In genomic region chr4:106681381-106681921, GRCh38 we compare ENCODE assay signal across 23 cellular contexts.
"Had no signal": no experiment of that assay in that cellular context is flagged by ENCODE, and none has a peak within 500 bp of the region (broad histone marks: within the 10 kb centered on the region; RNA-seq: fewer than 3 reads in every experiment).

No MANE protein-coding gene starts in this region.

- H3K4me3 ChIP-seq: coronary artery, hepatocyte, neural progenitor cell, pancreas, right lobe of liver, spleen, uterus had no signal

- H3K36me3 ChIP-seq: neural progenitor cell, pancreas, right lobe of liver, spleen, uterus had no signal

- ATAC-seq: foreskin keratinocyte; natural killer cell treated with Interleukin-12 subunit alpha and Interleukin-12 subunit beta and Interleukin-15 and Interleukin-18, amount 100 ng/mL, for 72 hours; pancreas; right lobe of liver; stimulated activated memory B cell treated with anti-CD40 and anti-IgM and Interleukin-4, amounts not matched to agents 10 μg/mL and 1 μg/mL and 100 μg/mL, for 72 hours had no signal

- H3K9ac ChIP-seq: neural progenitor cell had no signal

- H3K27ac Mint-ChIP-seq: endodermal cell; memory B cell; natural killer cell treated with Interleukin-12 subunit alpha and Interleukin-12 subunit beta and Interleukin-15 and Interleukin-18, amount 100 ng/mL, for 72 hours; neural progenitor cell; progenitor cell of endocrine pancreas; stimulated activated memory B cell treated with anti-CD40 and anti-IgM and Interleukin-4, amounts not matched to agents 10 μg/mL and 1 μg/mL and 100 μg/mL, for 72 hours; type B pancreatic cell had no signal

- H3K4me3 Mint-ChIP-seq: endodermal cell; memory B cell; natural killer cell treated with Interleukin-12 subunit alpha and Interleukin-12 subunit beta and Interleukin-15 and Interleukin-18, amount 100 ng/mL, for 72 hours; neural progenitor cell; stimulated activated memory B cell treated with anti-CD40 and anti-IgM and Interleukin-4, amounts not matched to agents 10 μg/mL and 1 μg/mL and 100 μg/mL, for 72 hours; type B pancreatic cell had no signal

- H3K4me2 ChIP-seq: hepatocyte, neural progenitor cell had no signal

- FAIRE-seq: endothelial cell of umbilical vein, pancreas had no signal

- H3K79me2 ChIP-seq: hepatocyte had no signal

- H3K27me3 ChIP-seq: foreskin keratinocyte, hepatocyte, neural progenitor cell, pancreas, right lobe of liver, spleen, uterus had no signal

- H3K9me3 ChIP-seq: pancreas, right lobe of liver, spleen, uterus had no signal

- H3K27ac ChIP-seq: coronary artery, foreskin keratinocyte, hepatocyte, neural progenitor cell, pancreas, right lobe of liver, spleen, uterus had no signal

- DNase-seq: cerebellar nuclear complex; effector CD4-positive, alpha-beta T cell; endodermal cell; erythroblast; foreskin keratinocyte; midbrain; occipital lobe; spleen; stimulated activated CD4-positive, alpha-beta T cell treated with anti-CD3 and anti-CD28 coated beads, Interleukin-15, amount 100 ng/mL, for 24 hours; stimulated activated CD4-positive, alpha-beta T cell treated with anti-CD3 and anti-CD28 coated beads, Interleukin-1b, Interleukin-23, amount 100 ng/mL, for 48 hours; stimulated activated CD4-positive, alpha-beta T cell treated with anti-CD3 and anti-CD28 coated beads, Interleukin-4, amount 100 ng/mL, for 24 hours; uterus had no signal

- H3K4me1 Mint-ChIP-seq: memory B cell; stimulated activated memory B cell treated with anti-CD40 and anti-IgM and Interleukin-4, amounts not matched to agents 10 μg/mL and 1 μg/mL and 100 μg/mL, for 72 hours had no signal

- H3K4me1 ChIP-seq: foreskin keratinocyte, neural progenitor cell, pancreas, right lobe of liver, spleen, uterus had no signal

- H2AFZ ChIP-seq: hepatocyte, neural progenitor cell had no signal

- H3K36me3 Mint-ChIP-seq: memory B cell; neural progenitor cell; stimulated activated memory B cell treated with anti-CD40 and anti-IgM and Interleukin-4, amounts not matched to agents 10 μg/mL and 1 μg/mL and 100 μg/mL, for 72 hours; type B pancreatic cell had no signal

- H3K9me3 Mint-ChIP-seq: endodermal cell had no signal

- H3K27me3 Mint-ChIP-seq: memory B cell; natural killer cell treated with Interleukin-12 subunit alpha and Interleukin-12 subunit beta and Interleukin-15 and Interleukin-18, amount 100 ng/mL, for 72 hours; progenitor cell of endocrine pancreas; stimulated activated memory B cell treated with anti-CD40 and anti-IgM and Interleukin-4, amounts not matched to agents 10 μg/mL and 1 μg/mL and 100 μg/mL, for 72 hours; type B pancreatic cell had no signal
